Comparison of ENCODE assay signal across 10 cellular contexts in genomic region chrX:150879855-150880807, GRCh38. TPM values are rescaled to one million over a fixed set of nuclear protein-coding genes. Genes with fewer than 3 reads are reported as not detected.
DNase-seq lines count a peak whose midpoint lies in the region; ATAC-seq, FAIRE-seq and TF ChIP-seq lines count a peak whose summit lies in the region.
"Had no signal": no experiment of that assay in that cellular context is flagged by ENCODE, and none has a peak within 500 bp of the region (broad histone marks: within the 10 kb centered on the region; RNA-seq: fewer than 3 reads in every experiment).

No MANE protein-coding gene starts in this region.

- H3K4me3 Mint-ChIP-seq in activated CD4-positive, alpha-beta memory T cell treated with anti-CD3 and anti-CD28 coated beads for 36 hours = no peak overlapping the region
- H3K4me3 Mint-ChIP-seq: HFFc6 had no signal

- POLR2A ChIA-PET in activated CD4-positive, alpha-beta memory T cell treated with anti-CD3 and anti-CD28 coated beads for 36 hours (lab: Charles Lee) = no interaction called here

- H3K27me3 ChIP-seq in body of pancreas = no peaks in the 10 kb centered on the region

- H3K27ac ChIP-seq in body of pancreas = no peak overlapping the region
- no peak overlapping the region for H3K27ac ChIP-seq in kidney (ENCODE audit: low read depth in 2 of 2, low read length in 2 of 2)

- peaks cover 9% of the 10 kb centered on the region for H3K36me3 Mint-ChIP-seq in activated CD4-positive, alpha-beta memory T cell treated with anti-CD3 and anti-CD28 coated beads for 36 hours

- FAIRE-seq in kidney (lab: Jason Lieb, UNC) = no peak

- H3K9ac ChIP-seq in kidney (ENCODE audit: low read length in 2 of 2) = no peak overlapping the region

- peak overlapping the region; percentile 82 for H3K27ac Mint-ChIP-seq in activated CD4-positive, alpha-beta memory T cell treated with anti-CD3 and anti-CD28 coated beads for 36 hours
- H3K27ac Mint-ChIP-seq: HFFc6 had no signal

- H3K36me3 ChIP-seq in body of pancreas (replicated peaks in 1 of 2; ENCODE audit: insufficient read depth in 1 of 2, low read depth in 2 of 2) = no peaks in the 10 kb centered on the region
- H3K36me3 ChIP-seq in kidney (ENCODE audit: control insufficient read depth in 1 of 2, insufficient read depth in 2 of 2, low read length in 2 of 2) = no peaks in the 10 kb centered on the region

- H3K27me3 Mint-ChIP-seq in activated CD4-positive, alpha-beta memory T cell treated with anti-CD3 and anti-CD28 coated beads for 36 hours = no peaks in the 10 kb centered on the region

- H3K9me3 Mint-ChIP-seq in activated CD4-positive, alpha-beta memory T cell treated with anti-CD3 and anti-CD28 coated beads for 36 hours = peaks cover 15% of the 10 kb centered on the region

- H3K9me3 ChIP-seq in body of pancreas = no peaks in the 10 kb centered on the region
- H3K9me3 ChIP-seq in kidney (ENCODE audit: control insufficient read depth in 1 of 2, low read length in 2 of 2) = no peaks in the 10 kb centered on the region

- CTCF ChIA-PET in activated CD4-positive, alpha-beta memory T cell treated with anti-CD3 and anti-CD28 coated beads for 36 hours (lab: Charles Lee) = interaction anchor here (0.7 kb wide), 1 partner anchor 1376 kb away, joined by 3 read pairs; no protein-coding TSS in a partner anchor

- TF ChIP-seq POLR2A in body of pancreas (IDR thresholded peaks at IDR 0.05) = no peak

- intact Hi-C loops in activated CD4-positive, alpha-beta memory T cell treated with anti-CD3 and anti-CD28 coated beads for 36 hours (cut with micrococcal nuclease) = loop anchor here (2.0 to 10.0 kb wide), 5 partner anchors 19 to 517 kb away; partner anchors contain the start of genes CD99L2, MTMR1 and VMA21
- intact Hi-C loops in body of pancreas (cut with DNase I) (no loop called here), kidney (cut with DNase I) (no loop called here)

- H3K4me1 Mint-ChIP-seq in activated CD4-positive, alpha-beta memory T cell treated with anti-CD3 and anti-CD28 coated beads for 36 hours (ENCODE audit: low read depth) = peaks cover 34% of the 10 kb centered on the region

- H3K4me3 ChIP-seq in body of pancreas (no peak overlapping the region), kidney (ENCODE audit: low read length in 2 of 2) (no peak overlapping the region)

- DNase-seq in activated CD4-positive, alpha-beta memory T cell treated with anti-CD3 and anti-CD28 coated beads for 36 hours = no peak
- DNase-seq in body of pancreas = no peak
- no peak for DNase-seq in SKM-1 treated with dmso at 0.1 percent for 144 hours (lab: John Stamatoyannopoulos, UW; ENCODE audit: unreplicated experiment)
- no peak for DNase-seq in GDM1 (lab: John Stamatoyannopoulos, UW)
- DNase-seq in kidney = no peak
- DNase-seq: HFFc6, nucleus accumbens had no signal

- peak; percentile 89 for ATAC-seq in GM18498 (IDR thresholded peaks at IDR 0.05; ENCODE audit: unreplicated experiment)
- peak; percentile 66 for ATAC-seq in GM19397 (IDR thresholded peaks at IDR 0.05; ENCODE audit: unreplicated experiment)
- peak; percentile 85 for ATAC-seq in HG03045 (IDR thresholded peaks at IDR 0.05; ENCODE audit: unreplicated experiment)
- ATAC-seq in body of pancreas = no peak

- H3K4me1 ChIP-seq in body of pancreas (no peaks in the 10 kb centered on the region), kidney (ENCODE audit: control insufficient read depth in 1 of 2, insufficient read depth in 1 of 2, low read depth in 1 of 2, low read length in 2 of 2) (no peaks in the 10 kb centered on the region)

- TF ChIP-seq CTCF in body of pancreas (IDR thresholded peaks at IDR 0.05) (no peak), kidney (IDR thresholded peaks at IDR 0.05; ENCODE audit: borderline replicate concordance, extremely low read depth, insufficient read depth) (no peak)

- 90 to 93% methylated on average over 5 of the region's 5 CpGs for WGBS in body of pancreas, 2 donors

RNA-seq across cellular contexts. Expression of gene CD99L2, which starts 18.3 kb away (rescaled TPM):
- total RNA-seq in activated CD4-positive, alpha-beta memory T cell treated with anti-CD3 and anti-CD28 coated beads for 36 hours = 10 to 100 TPM; 14.9 to 15.7 TPM
- 10 to 100 TPM; 22.1 to 28.7 TPM for total RNA-seq in body of pancreas
- total RNA-seq in kidney = 38.0 TPM
- 30.9 TPM for polyA plus RNA-seq in kidney (ENCODE audit: insufficient read depth, low read depth, low replicate concordance)
